ENCODE assay signal across 12 cellular contexts in genomic region chr2:121346886-121347285, GRCh38.
"Had no signal": no experiment of that assay in that cellular context is flagged by ENCODE, and none has a peak within 500 bp of the region (broad histone marks: within the 10 kb centered on the region; RNA-seq: fewer than 3 reads in every experiment).

No MANE protein-coding gene starts in this region.

- ATAC-seq: gastroesophageal sphincter; heart right ventricle; left cardiac atrium; lower lobe of right lung; sciatic nerve; stimulated activated naive CD8-positive, alpha-beta T cell treated with anti-CD3 and anti-CD28 coated beads, Interleukin-15, amount 100 ng/mL, for 72 hours had no signal

- DNase-seq: activated CD4-positive, CD25-positive, alpha-beta regulatory T cell treated with anti-CD3 and anti-CD28 coated beads, Interleukin-2, amount 50 U/mL, for 72 hours; activated naive CD4-positive, alpha-beta T cell treated with anti-CD3 and anti-CD28 coated beads, Interleukin-2, amount 50 U/mL, for 16 hours; dorsolateral prefrontal cortex; endodermal cell; erythroblast; heart right ventricle; left cardiac atrium; lower lobe of right lung; spleen; stimulated activated naive CD8-positive, alpha-beta T cell treated with anti-CD3 and anti-CD28 coated beads, Interleukin-15, amount 100 ng/mL, for 72 hours had no signal

- H3K27me3 ChIP-seq: dorsolateral prefrontal cortex, gastroesophageal sphincter, heart right ventricle, spleen had no signal

- H3K4me3 ChIP-seq: dorsolateral prefrontal cortex, gastroesophageal sphincter, heart right ventricle, lower lobe of right lung, spleen had no signal

- H3K27ac ChIP-seq: gastroesophageal sphincter, heart right ventricle, lower lobe of right lung, spleen had no signal

- H3K9me3 ChIP-seq: gastroesophageal sphincter, heart right ventricle, lower lobe of right lung, spleen had no signal

- H3K4me1 ChIP-seq: gastroesophageal sphincter, lower lobe of right lung, spleen had no signal
